ENCODE assay signal across 27 cellular contexts in the genomic region with DNA sequence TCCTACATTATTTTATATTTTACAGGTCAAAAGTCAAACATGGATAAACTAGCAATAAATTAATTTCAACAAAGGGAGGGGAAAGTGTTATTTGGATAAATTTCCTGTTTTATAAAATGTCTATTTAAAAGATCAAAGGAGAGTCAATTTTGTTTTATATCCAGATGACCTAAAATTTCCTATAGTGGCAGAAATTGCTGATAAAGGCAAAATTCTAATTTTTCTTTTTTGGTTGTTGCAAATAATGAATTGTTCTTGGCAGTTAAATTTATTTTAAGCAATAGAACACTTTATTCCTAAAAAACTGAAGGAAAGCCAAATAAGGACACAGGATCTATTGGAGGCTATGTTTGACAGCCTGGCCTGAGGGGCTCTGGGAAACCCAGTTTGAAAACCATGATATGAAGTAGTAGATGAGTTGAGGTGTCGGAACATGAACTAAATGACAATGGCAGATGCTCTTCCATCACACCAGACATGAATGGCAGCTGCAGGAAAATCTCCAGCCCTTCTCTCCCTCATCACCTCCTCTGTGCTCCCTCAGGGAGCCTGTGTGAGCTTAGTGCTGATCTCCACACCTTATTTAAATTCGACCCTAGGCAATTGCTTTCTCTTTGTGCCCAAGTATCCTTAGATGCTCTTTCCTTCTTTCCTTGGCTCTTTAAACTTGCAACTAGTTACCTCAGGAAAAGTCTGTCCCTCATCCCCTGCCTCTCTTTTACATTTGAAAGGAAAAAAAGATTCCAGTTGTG.
"Had no signal": no experiment of that assay in that cellular context is flagged by ENCODE, and none has a peak within 500 bp of the region (broad histone marks: within the 10 kb centered on the region; RNA-seq: fewer than 3 reads in every experiment).

No MANE protein-coding gene starts in this region.

- H3K36me3 ChIP-seq: esophagus muscularis mucosa, heart right ventricle, right atrium auricular region, suprapubic skin, tibial artery, upper lobe of right lung had no signal

- H3K4me3 Mint-ChIP-seq: activated CD4-positive, alpha-beta T cell treated with anti-CD3 and anti-CD28 coated beads, Interleukin-2, amount 10 ng/mL, durations not matched to agents 7 days and 5 days; activated CD8-positive, alpha-beta T cell treated with anti-CD3 and anti-CD28 coated beads for 36 hours; activated naive CD8-positive, alpha-beta T cell; activated T-cell treated with anti-CD3 and anti-CD28 coated beads, Interleukin-2, amount 50 U/mL, for 4 hours; activated T-helper 17 cell treated with anti-CD3 and anti-CD28 coated beads, Interleukin-2, amount 50 U/mL, for 72 hours; central memory CD8-positive, alpha-beta T cell; naive thymus-derived CD8-positive, alpha-beta T cell; neural crest cell; stimulated activated naive B cell treated with anti-CD40 and anti-IgM and Interleukin-4, amounts not matched to agents 10 μg/mL and 1 μg/mL and 100 μg/mL, for 72 hours; T-helper 1 cell treated with Interleukin-12 subunit alpha and Interleukin-12 subunit beta and Interleukin-4 antibody, amounts not matched to agents 30 μg/mL and 1 μg/mL, for 36 hours had no signal

- H3K4me3 ChIP-seq: esophagus muscularis mucosa, heart right ventricle, right atrium auricular region, suprapubic skin, tibial artery, upper lobe of right lung had no signal

- H3K27ac ChIP-seq: esophagus muscularis mucosa, foreskin keratinocyte, heart right ventricle, parathyroid adenoma, right atrium auricular region, suprapubic skin, tibial artery, upper lobe of right lung had no signal

- H3K27ac Mint-ChIP-seq: activated CD4-positive, alpha-beta T cell treated with anti-CD3 and anti-CD28 coated beads, Interleukin-2, amount 10 ng/mL, durations not matched to agents 7 days and 5 days; activated CD8-positive, alpha-beta T cell treated with anti-CD3 and anti-CD28 coated beads for 36 hours; activated naive CD8-positive, alpha-beta T cell; activated T-helper 17 cell treated with anti-CD3 and anti-CD28 coated beads, Interleukin-2, amount 50 U/mL, for 72 hours; naive thymus-derived CD8-positive, alpha-beta T cell; stimulated activated naive B cell treated with anti-CD40 and anti-IgM and Interleukin-4, amounts not matched to agents 10 μg/mL and 1 μg/mL and 100 μg/mL, for 72 hours; T-helper 1 cell treated with Interleukin-12 subunit alpha and Interleukin-12 subunit beta and Interleukin-4 antibody, amounts not matched to agents 30 μg/mL and 1 μg/mL, for 36 hours had no signal

- H2AFZ ChIP-seq: parathyroid adenoma had no signal

- H3K9me3 Mint-ChIP-seq: activated CD4-positive, alpha-beta T cell treated with anti-CD3 and anti-CD28 coated beads, Interleukin-2, amount 10 ng/mL, durations not matched to agents 7 days and 5 days; activated CD8-positive, alpha-beta T cell treated with anti-CD3 and anti-CD28 coated beads for 36 hours; activated T-helper 17 cell treated with anti-CD3 and anti-CD28 coated beads, Interleukin-2, amount 50 U/mL, for 72 hours; neural crest cell; stimulated activated naive B cell treated with anti-CD40 and anti-IgM and Interleukin-4, amounts not matched to agents 10 μg/mL and 1 μg/mL and 100 μg/mL, for 72 hours; T-helper 1 cell treated with Interleukin-12 subunit alpha and Interleukin-12 subunit beta and Interleukin-4 antibody, amounts not matched to agents 30 μg/mL and 1 μg/mL, for 36 hours had no signal

- H3K9ac ChIP-seq: parathyroid adenoma had no signal

- H3K4me1 ChIP-seq: foreskin keratinocyte, heart right ventricle, parathyroid adenoma, right atrium auricular region, suprapubic skin, tibial artery, upper lobe of right lung had no signal

- H3K79me2 ChIP-seq: parathyroid adenoma had no signal

- H3K27me3 ChIP-seq: esophagus muscularis mucosa, foreskin keratinocyte, heart right ventricle, right atrium auricular region, suprapubic skin, tibial artery, upper lobe of right lung had no signal

- H3K27me3 Mint-ChIP-seq: activated CD4-positive, alpha-beta T cell treated with anti-CD3 and anti-CD28 coated beads, Interleukin-2, amount 10 ng/mL, durations not matched to agents 7 days and 5 days; activated CD8-positive, alpha-beta T cell treated with anti-CD3 and anti-CD28 coated beads for 36 hours; activated naive CD8-positive, alpha-beta T cell; central memory CD8-positive, alpha-beta T cell; stimulated activated naive B cell treated with anti-CD40 and anti-IgM and Interleukin-4, amounts not matched to agents 10 μg/mL and 1 μg/mL and 100 μg/mL, for 72 hours had no signal

- ATAC-seq: activated CD8-positive, alpha-beta T cell treated with anti-CD3 and anti-CD28 coated beads for 36 hours; activated T-cell treated with anti-CD3 and anti-CD28 coated beads, Interleukin-2, amount 50 U/mL, for 4 hours; activated T-helper 17 cell treated with anti-CD3 and anti-CD28 coated beads, Interleukin-2, amount 50 U/mL, for 72 hours; heart right ventricle; naive thymus-derived CD8-positive, alpha-beta T cell; stimulated activated naive B cell treated with anti-CD40 and anti-IgM and Interleukin-4, amounts not matched to agents 10 μg/mL and 1 μg/mL and 100 μg/mL, for 72 hours; upper lobe of right lung had no signal

- H3K4me1 Mint-ChIP-seq: activated CD4-positive, alpha-beta T cell treated with anti-CD3 and anti-CD28 coated beads, Interleukin-2, amount 10 ng/mL, durations not matched to agents 7 days and 5 days; activated T-helper 17 cell treated with anti-CD3 and anti-CD28 coated beads, Interleukin-2, amount 50 U/mL, for 72 hours; central memory CD8-positive, alpha-beta T cell; naive thymus-derived CD8-positive, alpha-beta T cell; neural crest cell; stimulated activated naive B cell treated with anti-CD40 and anti-IgM and Interleukin-4, amounts not matched to agents 10 μg/mL and 1 μg/mL and 100 μg/mL, for 72 hours had no signal

- H3K9me3 ChIP-seq: esophagus muscularis mucosa, right atrium auricular region, suprapubic skin, tibial artery, upper lobe of right lung had no signal

- DNase-seq: activated CD4-positive, alpha-beta T cell treated with anti-CD3 and anti-CD28 coated beads for 1 hour; activated CD4-positive, alpha-beta T cell treated with anti-CD3 and anti-CD28 coated beads, Interleukin-2, amount 10 ng/mL, durations not matched to agents 7 days and 5 days; activated CD8-positive, alpha-beta T cell treated with anti-CD3 and anti-CD28 coated beads for 36 hours; activated T-cell treated with anti-CD3 and anti-CD28 coated beads, Interleukin-2, amount 50 U/mL, for 4 hours; anterior cingulate cortex; dermis blood vessel endothelial cell; effector CD4-positive, alpha-beta T cell; heart right ventricle; naive thymus-derived CD8-positive, alpha-beta T cell; occipital lobe; stimulated activated CD4-positive, alpha-beta T cell treated with anti-CD3 and anti-CD28 coated beads, Interleukin-15, amount 100 ng/mL, for 24 hours; stimulated activated CD4-positive, alpha-beta T cell treated with anti-CD3 and anti-CD28 coated beads, Interleukin-2, amount 100 ng/mL, for 24 hours; stimulated activated naive B cell treated with anti-CD40 and anti-IgM and Interleukin-4, amounts not matched to agents 10 μg/mL and 1 μg/mL and 100 μg/mL, for 72 hours; T-helper 9 cell; tibial artery; upper lobe of right lung had no signal

- FAIRE-seq: bronchial epithelial cell had no signal

- H3K36me3 Mint-ChIP-seq: activated naive CD8-positive, alpha-beta T cell; naive thymus-derived CD8-positive, alpha-beta T cell; stimulated activated naive B cell treated with anti-CD40 and anti-IgM and Interleukin-4, amounts not matched to agents 10 μg/mL and 1 μg/mL and 100 μg/mL, for 72 hours had no signal
